16 cellular contexts compared by ENCODE assay signal in genomic region chr20:61502433-61502832, GRCh38.
DNase-seq lines count a peak whose midpoint lies in the region; ATAC-seq and TF ChIP-seq lines count a peak whose summit lies in the region.
"Had no signal": no experiment of that assay in that cellular context is flagged by ENCODE, and none has a peak within 500 bp of the region (broad histone marks: within the 10 kb centered on the region; RNA-seq: fewer than 3 reads in every experiment).

No MANE protein-coding gene starts in this region.

- H3K4me1 Mint-ChIP-seq in stimulated activated effector memory CD8-positive, alpha-beta T cell treated with anti-CD3 and anti-CD28 coated beads, Interleukin-12 subunit alpha, Interleukin-12 subunit beta, amount 100 ng/mL, for 72 hours, result no peaks in the 10 kb centered on the region
- H3K4me1 Mint-ChIP-seq: IgD-negative memory B cell had no signal

- peak; percentile 31 for DNase-seq in ELR (ENCODE audit: low read depth)
- DNase-seq in astrocyte of the spinal cord (ENCODE audit: low read depth, low spot score), result peak; percentile 33
- no peak for DNase-seq in stimulated activated effector memory CD8-positive, alpha-beta T cell treated with anti-CD3 and anti-CD28 coated beads, Interleukin-12 subunit alpha, Interleukin-12 subunit beta, amount 100 ng/mL, for 72 hours (ENCODE audit: low spot score in 2 of 2)
- DNase-seq in posterior vena cava (ENCODE audit: low spot score), result no peak
- no peak for DNase-seq in DMS 273 (lab: John Stamatoyannopoulos, UW; ENCODE audit: unreplicated experiment)
- DNase-seq in tibial artery, result no peak
- DNase-seq: COR-L47; GDM1; NCI-H1092; NCI-H69; NK-92 treated with Interleukin-12 subunit alpha and Interleukin-12 subunit beta, amount 100 ng/mL, for 24 hours; OCI-M1 had no signal

- H3K9me3 ChIP-seq in KOPT-K1 (ENCODE audit: insufficient read depth, low read length, poor library complexity, severe bottlenecking) (no peaks in the 10 kb centered on the region), tibial artery (no peaks in the 10 kb centered on the region)

- ATAC-seq in stimulated activated effector memory CD8-positive, alpha-beta T cell treated with anti-CD3 and anti-CD28 coated beads, Interleukin-12 subunit alpha, Interleukin-12 subunit beta, amount 100 ng/mL, for 72 hours, result no peak

- H3K4me3 ChIP-seq in astrocyte of the spinal cord (ENCODE audit: low read depth, low read length) (no peak overlapping the region), tibial artery (no peak overlapping the region)

- no peak for TF ChIP-seq CTCF in astrocyte of the spinal cord (IDR thresholded peaks at IDR 0.05; ENCODE audit: low read depth, low read length)
- TF ChIP-seq CTCF in tibial artery (IDR thresholded peaks at IDR 0.05), result no peak

- H3K27me3 ChIP-seq in tibial artery, result peaks cover 0 to 10% of the 10 kb centered on the region in 2 donors

- no peaks in the 10 kb centered on the region for H3K4me1 ChIP-seq in tibial artery

- H3K36me3 Mint-ChIP-seq in stimulated activated effector memory CD8-positive, alpha-beta T cell treated with anti-CD3 and anti-CD28 coated beads, Interleukin-12 subunit alpha, Interleukin-12 subunit beta, amount 100 ng/mL, for 72 hours, result no peaks in the 10 kb centered on the region
- H3K36me3 Mint-ChIP-seq: IgD-negative memory B cell had no signal

- H3K9me3 Mint-ChIP-seq in stimulated activated effector memory CD8-positive, alpha-beta T cell treated with anti-CD3 and anti-CD28 coated beads, Interleukin-12 subunit alpha, Interleukin-12 subunit beta, amount 100 ng/mL, for 72 hours, result no peaks in the 10 kb centered on the region

- H3K27ac Mint-ChIP-seq in stimulated activated effector memory CD8-positive, alpha-beta T cell treated with anti-CD3 and anti-CD28 coated beads, Interleukin-12 subunit alpha, Interleukin-12 subunit beta, amount 100 ng/mL, for 72 hours, result peak overlapping the region; percentile 18
- H3K27ac Mint-ChIP-seq: IgD-negative memory B cell had no signal

- no peak overlapping the region for H3K4me3 Mint-ChIP-seq in stimulated activated effector memory CD8-positive, alpha-beta T cell treated with anti-CD3 and anti-CD28 coated beads, Interleukin-12 subunit alpha, Interleukin-12 subunit beta, amount 100 ng/mL, for 72 hours
- H3K4me3 Mint-ChIP-seq: IgD-negative memory B cell had no signal

- intact Hi-C loops in posterior vena cava (cut with DNase I), result no loop called here
- intact Hi-C loops in tibial artery (cut with DNase I; ENCODE audit: low total_unique reads), result no loop called here

- peaks cover 6% of the 10 kb centered on the region; the same call in 1 of the 2 replicates for H3K36me3 ChIP-seq in KOPT-K1 (ENCODE audit: insufficient read depth, low read length)
- H3K36me3 ChIP-seq in tibial artery, result no peaks in the 10 kb centered on the region

- in situ Hi-C loops in astrocyte of the spinal cord (cut with HindIII; ENCODE audit: low sequenced_read_pairs), result no loop called here

- H3K27ac ChIP-seq in KOPT-K1 (ENCODE audit: low read depth, low read length, poor library complexity, severe bottlenecking) (peak overlapping the region; percentile 98), tibial artery (no peak overlapping the region)
- H3K27ac ChIP-seq: C4-2B, RWPE1 had no signal

Comparison
In these comparisons a context has a peak if more than half of its experiments do, and no peak if none do; other contexts are left out.
1. DNase-seq: peak in ELR (single experiment) and astrocyte of the spinal cord (single experiment); none in stimulated activated effector memory CD8-positive, alpha-beta T cell treated with anti-CD3 and anti-CD28 coated beads, Interleukin-12 subunit alpha, Interleukin-12 subunit beta, amount 100 ng/mL, for 72 hours (0 of 2), posterior vena cava (single experiment), DMS 273 (single experiment) and tibial artery (0 of 2).